1 cellular context compared by ENCODE assay signal in genomic region chr16:51287231-51287630, GRCh38.
TF ChIP-seq lines count a peak whose summit lies in the region.

No MANE protein-coding gene starts in this region.

TF ChIP-seq in H1, 55 proteins besides CTCF, POLR2A, EP300 and RAD21:
- no peak for TF ChIP-seq ATF3 (IDR thresholded peaks at IDR 0.05; ENCODE audit: insufficient read depth, low read depth, low read length)
- no peak for TF ChIP-seq RNF2 (IDR thresholded peaks at IDR 0.05; ENCODE audit: borderline replicate concordance, low read depth, low read length, missing control alignments, poor library complexity, severe bottlenecking)
- no peak for TF ChIP-seq MAFK (IDR thresholded peaks at IDR 0.05; ENCODE audit: low read depth, low read length)
- no peak for TF ChIP-seq HDAC6 (IDR thresholded peaks at IDR 0.05; ENCODE audit: low read depth, low read length)
- no peak for TF ChIP-seq TEAD4 (IDR thresholded peaks at IDR 0.05; ENCODE audit: low read depth, low read length)
- TF ChIP-seq RFX5 (IDR thresholded peaks at IDR 0.05; ENCODE audit: borderline replicate concordance, low read depth, low read length), result no peak
- no peak for TF ChIP-seq JUN (IDR thresholded peaks at IDR 0.05; ENCODE audit: low read depth, low read length)
- no peak for TF ChIP-seq KDM4A (IDR thresholded peaks at IDR 0.05; ENCODE audit: low read depth, low read length, severe bottlenecking)
- no peak for TF ChIP-seq CHD1 (IDR thresholded peaks at IDR 0.05; ENCODE audit: low read depth, low read length)
- no peak for TF ChIP-seq CEBPB (IDR thresholded peaks at IDR 0.05; ENCODE audit: low read depth, low read length)
- TF ChIP-seq RXRA (IDR thresholded peaks at IDR 0.05; ENCODE audit: insufficient read depth, low read depth, low read length), result no peak
- TF ChIP-seq CBX8 (IDR thresholded peaks at IDR 0.05; ENCODE audit: borderline replicate concordance, low read depth, low read length), result no peak
- TF ChIP-seq NANOG (IDR thresholded peaks at IDR 0.05; ENCODE audit: insufficient read depth, low read depth, low read length, poor library complexity, severe bottlenecking), result no peak
- TF ChIP-seq TAF7 (optimal IDR thresholded peaks at IDR 0.05; ENCODE audit: borderline replicate concordance, low read depth, low read length), result no peak
- TF ChIP-seq SP2 (IDR thresholded peaks at IDR 0.05; ENCODE audit: low read length), result no peak
- no peak for TF ChIP-seq BCL11A (IDR thresholded peaks at IDR 0.05; ENCODE audit: low read depth in 2 of 2, low read length in 2 of 2)
- TF ChIP-seq SIRT6 (IDR thresholded peaks at IDR 0.05; ENCODE audit: low read length), result no peak
- TF ChIP-seq CHD2 (IDR thresholded peaks at IDR 0.05; ENCODE audit: low read length), result no peak
- no peak for TF ChIP-seq MAX (IDR thresholded peaks at IDR 0.05)
- no peak for TF ChIP-seq TBP (IDR thresholded peaks at IDR 0.05; ENCODE audit: low read depth, low read length)
